In genomic region chrX:110003167-110004156, GRCh38 we compare ENCODE assay signal across 8 cellular contexts. TPM values are rescaled to one million over a fixed set of nuclear protein-coding genes. Genes with fewer than 3 reads are reported as not detected.
DNase-seq lines count a peak whose midpoint lies in the region; ATAC-seq and TF ChIP-seq lines count a peak whose summit lies in the region.

No MANE protein-coding gene starts in this region.

- TF ChIP-seq CTCF in glutamatergic neuron (IDR thresholded peaks at IDR 0.05; ENCODE audit: partially characterized antibody, unreplicated experiment) (no peak), psoas muscle (IDR thresholded peaks at IDR 0.05) (no peak)

- no peaks in the 10 kb centered on the region for H3K9me3 Mint-ChIP-seq in activated T-cell treated with anti-CD3 and anti-CD28 coated beads, Interleukin-2, amount 50 U/mL, for 24 hours
- H3K9me3 Mint-ChIP-seq in glutamatergic neuron (ENCODE audit: unreplicated experiment) = peaks cover 7% of the 10 kb centered on the region

- peaks cover 32% of the 10 kb centered on the region for H3K27me3 Mint-ChIP-seq in activated T-cell treated with anti-CD3 and anti-CD28 coated beads, Interleukin-2, amount 50 U/mL, for 24 hours
- H3K27me3 Mint-ChIP-seq in glutamatergic neuron (ENCODE audit: unreplicated experiment) = peaks cover 5% of the 10 kb centered on the region

- H3K4me3 ChIP-seq in HUES64 (ENCODE audit: low read length) = peak overlapping the region; percentile 69
- H3K4me3 ChIP-seq in psoas muscle = peak overlapping the region; percentile 73

- H3K4me1 ChIP-seq in HUES64 (ENCODE audit: insufficient read depth, low read length) (no peaks in the 10 kb centered on the region), psoas muscle (peaks cover 25% of the 10 kb centered on the region)

- H3K27ac Mint-ChIP-seq in activated T-cell treated with anti-CD3 and anti-CD28 coated beads, Interleukin-2, amount 50 U/mL, for 24 hours = peak overlapping the region; percentile 78
- H3K27ac Mint-ChIP-seq in glutamatergic neuron (ENCODE audit: unreplicated experiment) = peak overlapping the region; percentile 64

- ATAC-seq in psoas muscle (peak; percentile 14 to 31 (median 24)), HG02678 (IDR thresholded peaks at IDR 0.05; ENCODE audit: unreplicated experiment) (no peak)

- peak overlapping the region; percentile 84 for H3K4me3 Mint-ChIP-seq in activated T-cell treated with anti-CD3 and anti-CD28 coated beads, Interleukin-2, amount 50 U/mL, for 24 hours
- H3K4me3 Mint-ChIP-seq in glutamatergic neuron (ENCODE audit: unreplicated experiment) = peak overlapping the region; percentile 80

- intact Hi-C loops in psoas muscle (cut with DNase I) = loop anchor here in 1 of 2 donors (5.0 to 10.0 kb wide), 2 partner anchors 46 to 79 kb away; no protein-coding TSS in a partner anchor

- peak overlapping the region; percentile 71 for H3K9ac ChIP-seq in HUES64 (ENCODE audit: low read depth, low read length)

- H3K36me3 Mint-ChIP-seq in activated T-cell treated with anti-CD3 and anti-CD28 coated beads, Interleukin-2, amount 50 U/mL, for 24 hours (ENCODE audit: low read depth) = no peaks in the 10 kb centered on the region
- no peaks in the 10 kb centered on the region for H3K36me3 Mint-ChIP-seq in glutamatergic neuron (ENCODE audit: unreplicated experiment)

- peak; percentile 39 for DNase-seq in NCI-H510A treated with DMSO at 0.1 percent for 48 hours (lab: John Stamatoyannopoulos, UW)
- DNase-seq in NCI-H510A (lab: John Stamatoyannopoulos, UW) = no peak
- DNase-seq in activated T-cell treated with anti-CD3 and anti-CD28 coated beads, Interleukin-2, amount 50 U/mL, for 24 hours = peak; percentile 32
- peak; percentile 12 for DNase-seq in glutamatergic neuron
- peak; percentile 18 to 65 for DNase-seq in psoas muscle
- DNase-seq in KG1 (lab: John Stamatoyannopoulos, UW) = no peak

- H3K9me3 ChIP-seq in HUES64 (ENCODE audit: insufficient read depth, low read depth, low read length) (no peaks in the 10 kb centered on the region), psoas muscle (no peaks in the 10 kb centered on the region)

- WGBS in HUES64 = 18% methylated on average over 42 of the region's 46 CpGs
- WGBS in psoas muscle, 3 donors = 10 to 28% (median 19%) methylated on average over 21 to 46 of the region's 46 CpGs

- no peak overlapping the region; the same call in 1 of the 2 replicates for H3K27ac ChIP-seq in HUES64 (ENCODE audit: low read depth, low read length)
- H3K27ac ChIP-seq in psoas muscle = peak overlapping the region; percentile 86

- peaks cover 41% of the 10 kb centered on the region for H3K4me1 Mint-ChIP-seq in activated T-cell treated with anti-CD3 and anti-CD28 coated beads, Interleukin-2, amount 50 U/mL, for 24 hours (ENCODE audit: low read depth)
- peaks cover 32% of the 10 kb centered on the region for H3K4me1 Mint-ChIP-seq in glutamatergic neuron (ENCODE audit: low read depth, unreplicated experiment)

- H3K36me3 ChIP-seq in HUES64 (ENCODE audit: insufficient read depth, low read length) (no peaks in the 10 kb centered on the region), psoas muscle (ENCODE audit: insufficient read depth in 1 of 2, low read depth in 1 of 2) (no peaks in the 10 kb centered on the region)

- no peaks in the 10 kb centered on the region for H3K27me3 ChIP-seq in HUES64 (ENCODE audit: insufficient read depth, low read length)
- peaks cover 0 to 15% (median 0%) of the 10 kb centered on the region in 3 donors for H3K27me3 ChIP-seq in psoas muscle (ENCODE audit: insufficient read depth in 3 of 3, low read length in 2 of 3)

RNA-seq across cellular contexts. Expression of gene TMEM164, which starts 0.5 kb away (rescaled TPM):
- polyA plus RNA-seq in HUES64 (2013, experiment 1 of 2) = 11.2 TPM
- 12.0 TPM for polyA plus RNA-seq in HUES64 (2013, experiment 2 of 2)
- total RNA-seq in glutamatergic neuron (ENCODE audit: unreplicated experiment) (56.6 TPM), psoas muscle (10 to 100 TPM; 27.0 to 42.4 (median 38.4) TPM)
- polyA plus RNA-seq in psoas muscle = 10 to 100 TPM; 14.5 to 31.7 (median 23.1) TPM

Comparison
In these comparisons a context has a peak if more than half of its experiments do, and no peak if none do; other contexts are left out.
1. DNase-seq: peak in NCI-H510A treated with DMSO at 0.1 percent for 48 hours (single experiment), activated T-cell treated with anti-CD3 and anti-CD28 coated beads, Interleukin-2, amount 50 U/mL, for 24 hours (single experiment), glutamatergic neuron (single experiment) and psoas muscle (2 of 2); none in NCI-H510A (single experiment) and KG1 (single experiment).